Comparison of ENCODE assay signal across 21 cellular contexts in the genomic region with DNA sequence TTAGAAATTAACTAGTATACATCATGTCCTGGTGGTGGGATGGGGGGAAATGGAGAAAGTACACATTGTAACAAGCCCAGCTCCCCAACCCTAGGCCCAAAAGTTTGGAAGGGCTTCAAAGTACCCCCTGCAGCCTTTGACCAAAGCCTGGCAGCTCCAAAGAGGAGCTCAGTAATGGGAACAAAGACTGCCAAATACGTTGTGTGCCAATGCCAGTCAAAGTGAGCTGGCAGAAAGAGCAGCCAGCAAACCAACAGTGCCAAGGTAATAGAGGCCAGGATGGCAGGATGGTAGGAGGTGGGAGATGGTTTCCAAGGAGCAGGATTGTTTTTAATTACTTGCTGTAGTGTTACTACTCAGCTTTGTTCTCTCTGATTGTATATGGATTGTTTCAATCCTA.
DNase-seq lines count a peak whose midpoint lies in the region; ATAC-seq and TF ChIP-seq lines count a peak whose summit lies in the region.
"Had no signal": no experiment of that assay in that cellular context is flagged by ENCODE, and none has a peak within 500 bp of the region (broad histone marks: within the 10 kb centered on the region; RNA-seq: fewer than 3 reads in every experiment).

No MANE protein-coding gene starts in this region.

- no peak overlapping the region for H3K4me3 ChIP-seq in CD8-positive, alpha-beta memory T cell (ENCODE audit: low read length)
- H3K4me3 ChIP-seq: GM23248, HAP-1, PC-9 had no signal

- CTCF ChIA-PET in CD8-positive, alpha-beta memory T cell (lab: Charles Lee) = no interaction called here
- CTCF ChIA-PET in activated CD8-positive, alpha-beta memory T cell treated with anti-CD3 and anti-CD28 coated beads, Interleukin-2, amount 10 ng/mL, durations not matched to agents 7 days and 5 days (lab: Charles Lee) = no interaction called here
- CTCF ChIA-PET in activated CD8-positive, alpha-beta T cell treated with anti-CD3 and anti-CD28 coated beads for 36 hours (lab: Charles Lee) = interaction anchor here (1.3 kb wide), 1 partner anchor 14 kb away, joined by 5 read pairs; no protein-coding TSS in a partner anchor

- DNase-seq in NCI-H446 (lab: John Stamatoyannopoulos, UW) (peak; percentile 73 to 92), astrocyte of the hippocampus (ENCODE audit: low read depth, low spot score) (peak; percentile 15), hippocampal formation (lab: John Stamatoyannopoulos, UW) (peak; percentile 20 to 27), superior temporal gyrus (ENCODE audit: extremely low spot score) (peak; percentile 35)
- DNase-seq in CD8-positive, alpha-beta memory T cell = no peak
- DNase-seq in activated CD8-positive, alpha-beta memory T cell treated with anti-CD3 and anti-CD28 coated beads, Interleukin-2, amount 10 ng/mL, durations not matched to agents 7 days and 5 days = no peak
- no peak for DNase-seq in activated CD8-positive, alpha-beta T cell treated with anti-CD3 and anti-CD28 coated beads for 36 hours
- DNase-seq: ACHN, DMS153, GF-D8, GM23248, IMR-90, NCI-H1092, NCI-H1436 treated with DMSO at 0.1 percent for 48 hours, NCI-H2081 treated with DMSO at 0.1 percent for 48 hours, NCI-H510A treated with DMSO at 0.1 percent for 48 hours, PC-9, SIG-M5 had no signal

- no peaks in the 10 kb centered on the region for H3K27me3 ChIP-seq in CD8-positive, alpha-beta memory T cell (ENCODE audit: insufficient read depth, low read length, poor library complexity, severe bottlenecking)

- H3K4me3 Mint-ChIP-seq in CD8-positive, alpha-beta memory T cell = no peak overlapping the region
- no peak overlapping the region for H3K4me3 Mint-ChIP-seq in activated CD8-positive, alpha-beta memory T cell treated with anti-CD3 and anti-CD28 coated beads, Interleukin-2, amount 10 ng/mL, durations not matched to agents 7 days and 5 days
- no peak overlapping the region for H3K4me3 Mint-ChIP-seq in activated CD8-positive, alpha-beta T cell treated with anti-CD3 and anti-CD28 coated beads for 36 hours
- H3K4me3 Mint-ChIP-seq: CD14-positive monocyte had no signal

- intact Hi-C loops in activated CD8-positive, alpha-beta T cell treated with anti-CD3 and anti-CD28 coated beads for 36 hours (cut with micrococcal nuclease) = no loop called here

- no peak for TF ChIP-seq CTCF in activated CD8-positive, alpha-beta T cell treated with anti-CD3 and anti-CD28 coated beads for 36 hours (IDR thresholded peaks at IDR 0.05)

- H3K9me3 Mint-ChIP-seq in CD8-positive, alpha-beta memory T cell = no peaks in the 10 kb centered on the region
- H3K9me3 Mint-ChIP-seq in activated CD8-positive, alpha-beta memory T cell treated with anti-CD3 and anti-CD28 coated beads, Interleukin-2, amount 10 ng/mL, durations not matched to agents 7 days and 5 days (ENCODE audit: low read depth) = no peaks in the 10 kb centered on the region
- no peaks in the 10 kb centered on the region for H3K9me3 Mint-ChIP-seq in activated CD8-positive, alpha-beta T cell treated with anti-CD3 and anti-CD28 coated beads for 36 hours
- H3K9me3 Mint-ChIP-seq: CD14-positive monocyte had no signal

- H3K27ac ChIP-seq in CD8-positive, alpha-beta memory T cell (ENCODE audit: low read depth, low read length) = no peak overlapping the region
- H3K27ac ChIP-seq: GM23248, PC-9, RWPE1 had no signal

- H3K27me3 Mint-ChIP-seq in CD8-positive, alpha-beta memory T cell = peaks cover 10 to 41% of the 10 kb centered on the region in 2 donors
- H3K27me3 Mint-ChIP-seq in activated CD8-positive, alpha-beta memory T cell treated with anti-CD3 and anti-CD28 coated beads, Interleukin-2, amount 10 ng/mL, durations not matched to agents 7 days and 5 days = peaks cover 8% of the 10 kb centered on the region
- peaks cover 8% of the 10 kb centered on the region for H3K27me3 Mint-ChIP-seq in activated CD8-positive, alpha-beta T cell treated with anti-CD3 and anti-CD28 coated beads for 36 hours

- H3K9me3 ChIP-seq in CD8-positive, alpha-beta memory T cell (ENCODE audit: low read length) = no peaks in the 10 kb centered on the region
- H3K9me3 ChIP-seq: HAP-1 had no signal

- no peak for ATAC-seq in activated CD8-positive, alpha-beta memory T cell treated with anti-CD3 and anti-CD28 coated beads, Interleukin-2, amount 10 ng/mL, durations not matched to agents 7 days and 5 days
- ATAC-seq in activated CD8-positive, alpha-beta T cell treated with anti-CD3 and anti-CD28 coated beads for 36 hours = no peak

- H3K36me3 ChIP-seq in CD8-positive, alpha-beta memory T cell (ENCODE audit: insufficient read depth, low read length) = no peaks in the 10 kb centered on the region
- H3K36me3 ChIP-seq: HAP-1 had no signal

- no peak overlapping the region for H3K27ac Mint-ChIP-seq in CD8-positive, alpha-beta memory T cell
- H3K27ac Mint-ChIP-seq in activated CD8-positive, alpha-beta memory T cell treated with anti-CD3 and anti-CD28 coated beads, Interleukin-2, amount 10 ng/mL, durations not matched to agents 7 days and 5 days = no peak overlapping the region
- H3K27ac Mint-ChIP-seq in activated CD8-positive, alpha-beta T cell treated with anti-CD3 and anti-CD28 coated beads for 36 hours = no peak overlapping the region
- H3K27ac Mint-ChIP-seq: CD14-positive monocyte had no signal

- H3K4me1 Mint-ChIP-seq in CD8-positive, alpha-beta memory T cell = no peaks in the 10 kb centered on the region
- no peaks in the 10 kb centered on the region for H3K4me1 Mint-ChIP-seq in activated CD8-positive, alpha-beta memory T cell treated with anti-CD3 and anti-CD28 coated beads, Interleukin-2, amount 10 ng/mL, durations not matched to agents 7 days and 5 days
- no peaks in the 10 kb centered on the region for H3K4me1 Mint-ChIP-seq in activated CD8-positive, alpha-beta T cell treated with anti-CD3 and anti-CD28 coated beads for 36 hours (ENCODE audit: low read depth)
- H3K4me1 Mint-ChIP-seq: CD14-positive monocyte had no signal

- no peaks in the 10 kb centered on the region for H3K4me1 ChIP-seq in CD8-positive, alpha-beta memory T cell (ENCODE audit: insufficient read depth, low read length)
- H3K4me1 ChIP-seq: HAP-1 had no signal

- no peaks in the 10 kb centered on the region for H3K36me3 Mint-ChIP-seq in CD8-positive, alpha-beta memory T cell
- no peaks in the 10 kb centered on the region for H3K36me3 Mint-ChIP-seq in activated CD8-positive, alpha-beta memory T cell treated with anti-CD3 and anti-CD28 coated beads, Interleukin-2, amount 10 ng/mL, durations not matched to agents 7 days and 5 days
- H3K36me3 Mint-ChIP-seq in activated CD8-positive, alpha-beta T cell treated with anti-CD3 and anti-CD28 coated beads for 36 hours (ENCODE audit: low read depth) = no peaks in the 10 kb centered on the region
- H3K36me3 Mint-ChIP-seq: CD14-positive monocyte had no signal

- POLR2A ChIA-PET in CD8-positive, alpha-beta memory T cell (lab: Charles Lee) = no interaction called here
- POLR2A ChIA-PET in activated CD8-positive, alpha-beta T cell treated with anti-CD3 and anti-CD28 coated beads for 36 hours (lab: Charles Lee) = no interaction called here

Comparison
In these comparisons a context has a peak if more than half of its experiments do, and no peak if none do; other contexts are left out.
1. DNase-seq: peak in NCI-H446 (2 of 2), astrocyte of the hippocampus (single experiment), hippocampal formation (2 of 2) and superior temporal gyrus (single experiment); none in CD8-positive, alpha-beta memory T cell (0 of 5), activated CD8-positive, alpha-beta memory T cell treated with anti-CD3 and anti-CD28 coated beads, Interleukin-2, amount 10 ng/mL, durations not matched to agents 7 days and 5 days (single experiment) and activated CD8-positive, alpha-beta T cell treated with anti-CD3 and anti-CD28 coated beads for 36 hours (single experiment).